Comparison of ENCODE assay signal across 14 cellular contexts in the genomic region with DNA sequence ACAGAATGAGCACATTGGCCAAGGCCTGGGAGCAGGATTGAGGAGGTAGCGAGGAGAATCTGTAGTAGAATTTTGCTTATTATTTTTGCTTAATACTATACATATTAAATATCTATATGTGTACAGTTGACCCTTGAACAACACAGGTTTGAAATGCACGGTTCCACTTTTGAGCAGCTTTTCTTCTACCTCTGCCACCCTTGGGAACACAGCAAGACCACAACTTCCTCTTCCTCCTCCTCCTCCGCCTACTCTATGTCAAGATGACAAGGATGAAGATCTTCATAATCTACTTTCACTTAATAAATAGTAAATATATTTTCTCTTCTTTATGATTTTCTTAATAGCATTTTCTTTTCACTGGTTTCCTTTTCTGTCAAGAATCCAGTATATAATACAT.
DNase-seq lines count a peak whose midpoint lies in the region; ATAC-seq and TF ChIP-seq lines count a peak whose summit lies in the region.
"Had no signal": no experiment of that assay in that cellular context is flagged by ENCODE, and none has a peak within 500 bp of the region (broad histone marks: within the 10 kb centered on the region; RNA-seq: fewer than 3 reads in every experiment).

No MANE protein-coding gene starts in this region.

- no peak overlapping the region for H3K9ac ChIP-seq in SU-DHL-6 (ENCODE audit: low read length)

- no peak overlapping the region for H2AFZ ChIP-seq in SU-DHL-6 (ENCODE audit: low read depth, low read length, severe bottlenecking)

- H3F3A ChIP-seq in SU-DHL-6 (ENCODE audit: insufficient read depth): no peaks in the 10 kb centered on the region

- no peaks in the 10 kb centered on the region for H4K20me1 ChIP-seq in SU-DHL-6 (ENCODE audit: low read depth, low read length)

- TF ChIP-seq EP300 in ovary (IDR thresholded peaks at IDR 0.05): no peak

- peaks cover 3% of the 10 kb centered on the region for H3K9me3 Mint-ChIP-seq in activated CD4-positive, alpha-beta T cell treated with anti-CD3 and anti-CD28 coated beads, Interleukin-2, amount 10 ng/mL, durations not matched to agents 24 days and 14 days
- H3K9me3 Mint-ChIP-seq in immature natural killer cell: peaks cover 6 to 31% (median 14%) of the 10 kb centered on the region in 6 donors

- H3K4me3 ChIP-seq in SU-DHL-6 (ENCODE audit: insufficient read depth, low read length, poor library complexity, severe bottlenecking): no peak overlapping the region
- no peak overlapping the region for H3K4me3 ChIP-seq in ascending aorta
- no peak overlapping the region for H3K4me3 ChIP-seq in ovary
- H3K4me3 ChIP-seq: HAP-1 had no signal

- peak overlapping the region; percentile 29 for H3K4me2 ChIP-seq in SU-DHL-6 (ENCODE audit: low read depth, low read length, poor library complexity, severe bottlenecking)

- H3K4me1 ChIP-seq in ascending aorta: no peaks in the 10 kb centered on the region
- H3K4me1 ChIP-seq in ovary (ENCODE audit: insufficient read depth): no peaks in the 10 kb centered on the region
- H3K4me1 ChIP-seq: HAP-1 had no signal

- H3K27me3 ChIP-seq in SU-DHL-6 (ENCODE audit: low read length) (no peaks in the 10 kb centered on the region), ascending aorta (no peaks in the 10 kb centered on the region), ovary (no peaks in the 10 kb centered on the region)

- TF ChIP-seq CTCF in SU-DHL-6 (IDR thresholded peaks at IDR 0.05; ENCODE audit: insufficient read depth, low read length, poor library complexity, severe bottlenecking) (no peak), ascending aorta (IDR thresholded peaks at IDR 0.05) (no peak), ovary (IDR thresholded peaks at IDR 0.05) (no peak)

- H3K36me3 Mint-ChIP-seq in activated CD4-positive, alpha-beta T cell treated with anti-CD3 and anti-CD28 coated beads, Interleukin-2, amount 10 ng/mL, durations not matched to agents 24 days and 14 days (ENCODE audit: low read depth): no peaks in the 10 kb centered on the region
- H3K36me3 Mint-ChIP-seq in immature natural killer cell: no peaks in the 10 kb centered on the region
- H3K36me3 Mint-ChIP-seq: CD8-positive, alpha-beta T cell had no signal

- no peaks in the 10 kb centered on the region for H3K4me1 Mint-ChIP-seq in activated CD4-positive, alpha-beta T cell treated with anti-CD3 and anti-CD28 coated beads, Interleukin-2, amount 10 ng/mL, durations not matched to agents 24 days and 14 days
- no peaks in the 10 kb centered on the region for H3K4me1 Mint-ChIP-seq in immature natural killer cell

- no peaks in the 10 kb centered on the region for H3K79me2 ChIP-seq in SU-DHL-6 (ENCODE audit: insufficient read depth, low read length)

- H3K4me3 Mint-ChIP-seq in activated CD4-positive, alpha-beta T cell treated with anti-CD3 and anti-CD28 coated beads, Interleukin-2, amount 10 ng/mL, durations not matched to agents 24 days and 14 days: no peak overlapping the region
- no peak overlapping the region for H3K4me3 Mint-ChIP-seq in immature natural killer cell
- H3K4me3 Mint-ChIP-seq: CD8-positive, alpha-beta T cell had no signal

- no peak for DNase-seq in activated CD4-positive, alpha-beta T cell treated with anti-CD3 and anti-CD28 coated beads, Interleukin-2, amount 10 ng/mL, durations not matched to agents 24 days and 14 days
- DNase-seq in ascending aorta (ENCODE audit: low spot score in 2 of 2) (no peak), immature natural killer cell (no peak), ovary (no peak)
- DNase-seq: aorta; CD8-positive, alpha-beta T cell; IMR-90 had no signal

- no peaks in the 10 kb centered on the region for H3K9me2 ChIP-seq in SU-DHL-6 (replicated peaks; ENCODE audit: insufficient read depth, low read length)

- H3K36me3 ChIP-seq in SU-DHL-6 (ENCODE audit: low read length) (no peaks in the 10 kb centered on the region), ascending aorta (no peaks in the 10 kb centered on the region), ovary (no peaks in the 10 kb centered on the region)
- H3K36me3 ChIP-seq: HAP-1 had no signal

- peak; percentile 90 for ATAC-seq in GM18517 (IDR thresholded peaks at IDR 0.05; ENCODE audit: unreplicated experiment)
- ATAC-seq in GM21576 (IDR thresholded peaks at IDR 0.05; ENCODE audit: unreplicated experiment): peak; percentile 76
- peak; percentile 96 for ATAC-seq in HG03196 (IDR thresholded peaks at IDR 0.05; ENCODE audit: unreplicated experiment)
- ATAC-seq: CD8-positive, alpha-beta T cell; Panc1 had no signal

- WGBS in ovary, 3 donors: 64 to 86% (median 78%) methylated on average over 3 of the region's 3 CpGs

- no peaks in the 10 kb centered on the region for H3K27me3 Mint-ChIP-seq in activated CD4-positive, alpha-beta T cell treated with anti-CD3 and anti-CD28 coated beads, Interleukin-2, amount 10 ng/mL, durations not matched to agents 24 days and 14 days
- no peaks in the 10 kb centered on the region for H3K27me3 Mint-ChIP-seq in immature natural killer cell (ENCODE audit: low read depth in 3 of 3)

- no peak for TF ChIP-seq POLR2A in ovary (IDR thresholded peaks at IDR 0.05)

- H3K27ac ChIP-seq in SU-DHL-6 (ENCODE audit: low read depth, low read length) (no peak overlapping the region), ascending aorta (no peak overlapping the region), ovary (no peak overlapping the region)
- H3K27ac ChIP-seq: VCaP had no signal

- no peak overlapping the region for H3K27ac Mint-ChIP-seq in activated CD4-positive, alpha-beta T cell treated with anti-CD3 and anti-CD28 coated beads, Interleukin-2, amount 10 ng/mL, durations not matched to agents 24 days and 14 days
- H3K27ac Mint-ChIP-seq in immature natural killer cell: peak overlapping the region in 1 of 6 donors; percentile 8
- H3K27ac Mint-ChIP-seq: CD8-positive, alpha-beta T cell had no signal

- intact Hi-C loops in activated CD4-positive, alpha-beta T cell treated with anti-CD3 and anti-CD28 coated beads, Interleukin-2, amount 10 ng/mL, durations not matched to agents 24 days and 14 days (cut with micrococcal nuclease): no loop called here
- intact Hi-C loops in ascending aorta (cut with DNase I): no loop called here
- intact Hi-C loops in ovary (cut with DNase I): no loop called here

- H3K9me3 ChIP-seq in SU-DHL-6 (ENCODE audit: insufficient read depth, low read length) (no peaks in the 10 kb centered on the region), ascending aorta (no peaks in the 10 kb centered on the region), ovary (no peaks in the 10 kb centered on the region)
- H3K9me3 ChIP-seq: HAP-1 had no signal
